Comparison of ENCODE assay signal across 17 cellular contexts in genomic region chr21:44530903-44531605, GRCh38. TPM values are rescaled to one million over a fixed set of nuclear protein-coding genes. Genes with fewer than 3 reads are reported as not detected.
DNase-seq lines count a peak whose midpoint lies in the region; ATAC-seq and TF ChIP-seq lines count a peak whose summit lies in the region.
"Had no signal": no experiment of that assay in that cellular context is flagged by ENCODE, and none has a peak within 500 bp of the region (broad histone marks: within the 10 kb centered on the region; RNA-seq: fewer than 3 reads in every experiment).

No MANE protein-coding gene starts in this region.

- intact Hi-C loops in Right ventricle myocardium superior (cut with DNase I): no loop called here
- intact Hi-C loops in transverse colon (cut with DNase I; ENCODE audit: low total_unique reads): no loop called here

- H3K9me3 ChIP-seq in right atrium auricular region: no peaks in the 10 kb centered on the region
- no peaks in the 10 kb centered on the region for H3K9me3 ChIP-seq in transverse colon
- H3K9me3 ChIP-seq: A549, HAP-1 had no signal

- TF ChIP-seq POLR2A in transverse colon (IDR thresholded peaks at IDR 0.05): no peak

- no peak for ATAC-seq in Right ventricle myocardium superior (ENCODE audit: poor library complexity)
- ATAC-seq in WTC11: no peak
- no peak for ATAC-seq in GM21576 (IDR thresholded peaks at IDR 0.05; ENCODE audit: unreplicated experiment)
- ATAC-seq: A549 had no signal

- H3K27ac Mint-ChIP-seq in WTC11 (no peak overlapping the region), neural crest cell (ENCODE audit: unreplicated experiment) (peak overlapping the region; percentile 62)

- TF ChIP-seq CTCF in right atrium auricular region (IDR thresholded peaks at IDR 0.05) (no peak), WTC11 (IDR thresholded peaks at IDR 0.05) (no peak), neural crest cell (conservative IDR thresholded peaks at IDR 0.05) (no peak), transverse colon (IDR thresholded peaks at IDR 0.05) (no peak)

- H3K4me3 ChIP-seq in right atrium auricular region (no peak overlapping the region), transverse colon (no peak overlapping the region)
- H3K4me3 ChIP-seq: A549, HAP-1, PC-9 had no signal

- peaks cover 7% of the 10 kb centered on the region for H3K9me3 Mint-ChIP-seq in WTC11
- H3K9me3 Mint-ChIP-seq in neural crest cell: peaks cover 6% of the 10 kb centered on the region

- no peaks in the 10 kb centered on the region for H3K4me1 ChIP-seq in right atrium auricular region
- no peaks in the 10 kb centered on the region for H3K4me1 ChIP-seq in transverse colon
- H3K4me1 ChIP-seq: A549, HAP-1 had no signal

- H3K36me3 ChIP-seq in right atrium auricular region: no peaks in the 10 kb centered on the region
- no peaks in the 10 kb centered on the region for H3K36me3 ChIP-seq in transverse colon
- H3K36me3 ChIP-seq: HAP-1 had no signal

- H3K27me3 Mint-ChIP-seq in WTC11 (ENCODE audit: low read depth) (no peaks in the 10 kb centered on the region), neural crest cell (ENCODE audit: low read depth) (no peaks in the 10 kb centered on the region)

- H3K36me3 Mint-ChIP-seq in WTC11 (0 out of 2 replicates have a peak, but pooled peaks cover 2% of the 10 kb centered on the region), neural crest cell (ENCODE audit: low read depth) (no peaks in the 10 kb centered on the region)
- H3K36me3 Mint-ChIP-seq: CD14-positive monocyte had no signal

- H3K27me3 ChIP-seq in right atrium auricular region (no peaks in the 10 kb centered on the region), transverse colon (no peaks in the 10 kb centered on the region)

- peak; percentile 30 for DNase-seq in Right ventricle myocardium superior
- no peak for DNase-seq in right atrium auricular region (ENCODE audit: low spot score)
- DNase-seq in WTC11 (ENCODE audit: low spot score): peak; percentile 6
- DNase-seq in neural crest cell (ENCODE audit: low read depth, low spot score): no peak
- DNase-seq in transverse colon: peak; percentile 3
- no peak for DNase-seq in EL
- no peak for DNase-seq in mucosa of gallbladder (ENCODE audit: low spot score)
- DNase-seq: NCI-H1092 treated with DMSO at 0.1 percent for 48 hours, NCI-H2081 treated with DMSO at 0.1 percent for 48 hours, NCI-H510A, NCI-H774, PC-9 had no signal

- H3K4me3 Mint-ChIP-seq in WTC11 (no peak overlapping the region), neural crest cell (no peak overlapping the region)
- H3K4me3 Mint-ChIP-seq: CD14-positive monocyte had no signal

- in situ Hi-C loops in transverse colon (cut with MboI; ENCODE audit: low pct_ligation_motif_present in 1 of 4, low pct_unique_long_range_greater_than_20kb in 1 of 4, low sequenced_read_pairs in 3 of 4): no loop called here

- POLR2A ChIA-PET in WTC11 (lab: Charles Lee): interaction anchor here (1.1 kb wide), 1 partner anchor 10 kb away, joined by 3 read pairs; no protein-coding TSS in a partner anchor

- H3K27ac ChIP-seq in right atrium auricular region (no peak overlapping the region), transverse colon (no peak overlapping the region)
- H3K27ac ChIP-seq: A549, PC-9 had no signal

- WGBS in transverse colon (ENCODE audit: low coverage in 1 of 2), 2 donors: 86% methylated on average over 23 of the region's 23 CpGs; no CpG with 5 or more reads in 1 of the 2 donors

- H3K4me1 Mint-ChIP-seq in WTC11 (peaks cover 2% of the 10 kb centered on the region; the same call in 1 of the 2 replicates), neural crest cell (no peaks in the 10 kb centered on the region)
- H3K4me1 Mint-ChIP-seq: CD14-positive monocyte had no signal

- CTCF ChIA-PET in WTC11 (lab: Charles Lee): interaction anchor here (1.5 to 3.3 kb wide), 2 partner anchors 21 to 88 kb away, joined by 4 to 13 read pairs; no protein-coding TSS in a partner anchor

- no peak for TF ChIP-seq EP300 in transverse colon (IDR thresholded peaks at IDR 0.05; ENCODE audit: low read depth)

TF ChIP-seq in WTC11, 78 proteins besides CTCF, POLR2A, EP300 and RAD21:
- TF ChIP-seq ESRRA (CRISPR knock-in tag; IDR thresholded peaks at IDR 0.05; ENCODE audit: borderline replicate concordance): no peak
- TF ChIP-seq NR1H2 (CRISPR knock-in tag; IDR thresholded peaks at IDR 0.05): no peak
- no peak for TF ChIP-seq GRHL2 (CRISPR knock-in tag; IDR thresholded peaks at IDR 0.05; ENCODE audit: insufficient replicate concordance, severe bottlenecking)
- TF ChIP-seq MLX (CRISPR knock-in tag; IDR thresholded peaks at IDR 0.05): no peak

RNA-seq across cellular contexts. Expression of gene KRTAP10-1, which starts 8.9 kb away (rescaled TPM):
- total RNA-seq in Right ventricle myocardium superior (not detected), right atrium auricular region (not detected), WTC11 (2021) (not detected in 3 replicates), neural crest cell (not detected in 2 replicates), transverse colon (not detected), mucosa of gallbladder (not detected)
- total RNA-seq: MCF 10A, PC-9 had no signal

RNA-seq across cellular contexts. Expression of gene KRTAP10-2, which starts 20.3 kb away (rescaled TPM):
- not detected for total RNA-seq in Right ventricle myocardium superior
- not detected for total RNA-seq in right atrium auricular region
- 0.16 TPM in 1 of 3 replicates, not detected in the others for total RNA-seq in WTC11 (2021)
- total RNA-seq in neural crest cell: not detected in 2 replicates
- total RNA-seq in transverse colon: not detected
- total RNA-seq in mucosa of gallbladder: not detected
- total RNA-seq: MCF 10A, PC-9 had no signal

RNA-seq across cellular contexts. Expression of gene KRTAP10-3, which starts 27.5 kb away (rescaled TPM):
- total RNA-seq in Right ventricle myocardium superior: not detected
- total RNA-seq in right atrium auricular region: not detected
- total RNA-seq in WTC11 (2021): not detected in 3 replicates
- not detected in 2 replicates for total RNA-seq in neural crest cell
- not detected for total RNA-seq in transverse colon
- not detected for total RNA-seq in mucosa of gallbladder
- total RNA-seq: MCF 10A, PC-9 had no signal

RNA-seq across cellular contexts. Expression of gene KRTAP10-4, which starts 42.5 kb away (rescaled TPM):
- not detected for total RNA-seq in Right ventricle myocardium superior
- not detected for total RNA-seq in right atrium auricular region
- total RNA-seq in WTC11 (2021): not detected in 3 replicates
- not detected in 2 replicates for total RNA-seq in neural crest cell
- total RNA-seq in transverse colon: not detected
- total RNA-seq in mucosa of gallbladder: not detected
- total RNA-seq: MCF 10A, PC-9 had no signal

RNA-seq across cellular contexts. Expression of gene KRTAP10-5, which starts 49.4 kb away (rescaled TPM):
- not detected for total RNA-seq in Right ventricle myocardium superior
- total RNA-seq in right atrium auricular region: not detected
- not detected in 3 replicates for total RNA-seq in WTC11 (2021)
- total RNA-seq in neural crest cell: not detected in 2 replicates
- total RNA-seq in transverse colon: not detected
- not detected for total RNA-seq in mucosa of gallbladder
- total RNA-seq: MCF 10A, PC-9 had no signal

Comparison
In these comparisons a context has a peak if more than half of its experiments do, and no peak if none do; other contexts are left out.
1. DNase-seq: peak in Right ventricle myocardium superior (single experiment), WTC11 (single experiment) and transverse colon (single experiment); none in right atrium auricular region (single experiment), neural crest cell (single experiment), EL (single experiment) and mucosa of gallbladder (single experiment).